Comparison of ENCODE assay signal across 6 cellular contexts in the genomic region with DNA sequence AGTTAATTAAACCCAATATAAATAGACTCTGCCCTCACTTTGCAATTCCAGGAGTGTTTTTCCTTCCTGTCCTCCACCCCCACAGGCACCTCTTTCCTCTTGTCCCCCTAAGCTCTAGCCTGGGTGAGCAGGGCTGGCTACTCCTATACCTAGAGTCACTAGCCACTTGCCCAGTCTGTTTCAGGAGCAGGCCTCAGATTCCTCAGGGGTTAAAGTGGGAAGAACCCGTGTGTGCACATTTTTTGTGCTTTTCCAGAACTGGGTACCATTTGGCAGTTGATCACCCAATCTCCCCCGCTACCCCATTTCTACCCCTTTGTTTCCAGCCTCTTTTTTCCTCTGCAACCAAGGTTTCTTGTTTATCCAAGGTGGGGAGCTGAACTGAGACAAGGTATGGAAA.
DNase-seq lines count a peak whose midpoint lies in the region; ATAC-seq and TF ChIP-seq lines count a peak whose summit lies in the region.
"Not testable (repeated sequence)": the region's sequence is repeated elsewhere in the genome, so short reads cannot be mapped to it uniquely, and the experiment has no call there.

No MANE protein-coding gene starts in this region.

- not testable (repeated sequence) for H3K27me3 ChIP-seq in PC-3 (ENCODE audit: low read length); ovary; spleen (replicated peaks in 1 of 7)

- not testable (repeated sequence) for H3K9me2 ChIP-seq in PC-3 (replicated peaks; ENCODE audit: low read length)

- not testable (repeated sequence) for TF ChIP-seq POLR2A in ovary (IDR thresholded peaks at IDR 0.05); spleen (IDR thresholded peaks at IDR 0.05)

- TF ChIP-seq EP300 in ovary (IDR thresholded peaks at IDR 0.05), result not testable (repeated sequence)

- not testable (repeated sequence) for H3K79me2 ChIP-seq in PC-3 (ENCODE audit: low read length)

- not testable (repeated sequence) for H3K9ac ChIP-seq in PC-3 (ENCODE audit: low read length)

- not testable (repeated sequence) for BruUV-seq in PC-3 (replicated peaks; lab: Mats Ljungman, UMichigan)

- not testable (repeated sequence) for ATAC-seq in PC-3; activated CD8-positive, alpha-beta memory T cell treated with anti-CD3 and anti-CD28 coated beads, Interleukin-2, amount 10 ng/mL, durations not matched to agents 7 days and 5 days

- not testable (repeated sequence) for H3K36me3 Mint-ChIP-seq in activated CD8-positive, alpha-beta memory T cell treated with anti-CD3 and anti-CD28 coated beads, Interleukin-2, amount 10 ng/mL, durations not matched to agents 7 days and 5 days

- CTCF ChIA-PET in PC-3 (lab: Charles Lee); activated CD8-positive, alpha-beta memory T cell treated with anti-CD3 and anti-CD28 coated beads, Interleukin-2, amount 10 ng/mL, durations not matched to agents 7 days and 5 days (lab: Charles Lee): not testable (repeated sequence)

- not testable (repeated sequence) for H3F3A ChIP-seq in PC-3 (ENCODE audit: low read length, unreplicated experiment)

- not testable (repeated sequence) for H3K4me3 Mint-ChIP-seq in activated CD8-positive, alpha-beta memory T cell treated with anti-CD3 and anti-CD28 coated beads, Interleukin-2, amount 10 ng/mL, durations not matched to agents 7 days and 5 days

- H3K27ac Mint-ChIP-seq in activated CD8-positive, alpha-beta memory T cell treated with anti-CD3 and anti-CD28 coated beads, Interleukin-2, amount 10 ng/mL, durations not matched to agents 7 days and 5 days, result not testable (repeated sequence)

- peak; percentile 0 for DNase-seq in PC-3
- peak; percentile 16 for DNase-seq in activated CD8-positive, alpha-beta memory T cell treated with anti-CD3 and anti-CD28 coated beads, Interleukin-2, amount 10 ng/mL, durations not matched to agents 7 days and 5 days
- peak; percentile 26 for DNase-seq in coronary artery (ENCODE audit: low spot score)
- DNase-seq in cardiac septum (ENCODE audit: low spot score), result peak; percentile 73
- DNase-seq in ovary, result peak in 3 of 5 donors; percentile 7 to 19 (median 11)
- peak; percentile 53 for DNase-seq in spleen

- H3K36me3 ChIP-seq in PC-3 (ENCODE audit: low read depth, low read length); ovary; spleen: not testable (repeated sequence)

- not testable (repeated sequence) for H3K4me1 ChIP-seq in PC-3 (ENCODE audit: insufficient read depth, low read length); ovary (ENCODE audit: insufficient read depth)
- peaks cover 4 to 17% (median 7%) of the 10 kb centered on the region in 6 donors for H3K4me1 ChIP-seq in spleen

- POLR2A ChIA-PET in PC-3 (lab: Charles Lee; ENCODE audit: unreplicated experiment), result not testable (repeated sequence)

- H3K9me3 Mint-ChIP-seq in activated CD8-positive, alpha-beta memory T cell treated with anti-CD3 and anti-CD28 coated beads, Interleukin-2, amount 10 ng/mL, durations not matched to agents 7 days and 5 days (ENCODE audit: low read depth), result not testable (repeated sequence)

- H3K4me1 Mint-ChIP-seq in activated CD8-positive, alpha-beta memory T cell treated with anti-CD3 and anti-CD28 coated beads, Interleukin-2, amount 10 ng/mL, durations not matched to agents 7 days and 5 days, result not testable (repeated sequence)

- not testable (repeated sequence) for H3K27me3 Mint-ChIP-seq in activated CD8-positive, alpha-beta memory T cell treated with anti-CD3 and anti-CD28 coated beads, Interleukin-2, amount 10 ng/mL, durations not matched to agents 7 days and 5 days

- not testable (repeated sequence) for H3K9me3 ChIP-seq in PC-3 (ENCODE audit: low read length); ovary; spleen

- 68 to 75% (median 71%) methylated on average over 2 of the region's 2 CpGs for WGBS in ovary, 3 donors
- WGBS in spleen, 5 donors, result 83 to 91% (median 87%) methylated on average over 2 of the region's 2 CpGs

- TF ChIP-seq CTCF in PC-3 (conservative IDR thresholded peaks at IDR 0.05; ENCODE audit: low read depth, low read length); coronary artery (IDR thresholded peaks at IDR 0.05); ovary (IDR thresholded peaks at IDR 0.05); spleen (IDR thresholded peaks at IDR 0.05 in 8 of 11, conservative IDR thresholded peaks at IDR 0.05 in 3 of 11): not testable (repeated sequence)

- not testable (repeated sequence) for H3K27ac ChIP-seq in PC-3 (ENCODE audit: low read length); coronary artery; ovary; spleen

- intact Hi-C loops in PC-3 (cut with micrococcal nuclease); cardiac septum (cut with DNase I); ovary (cut with DNase I); spleen (cut with DNase I; ENCODE audit: low total_unique reads): not testable (repeated sequence)

- not testable (repeated sequence) for H2AFZ ChIP-seq in PC-3 (ENCODE audit: low read length)

- not testable (repeated sequence) for H3K4me3 ChIP-seq in PC-3 (ENCODE audit: low read length); coronary artery; ovary; spleen

- H4K20me1 ChIP-seq in PC-3 (ENCODE audit: low read length), result not testable (repeated sequence)

- not testable (repeated sequence) for H3K4me2 ChIP-seq in PC-3 (ENCODE audit: low read length)

Comparison
In these comparisons a context has a peak if more than half of its experiments do, and no peak if none do; other contexts are left out.
1. DNase-seq: peak in every context shown above with its lines; median percentile 73 in cardiac septum; 53 in spleen; 26 in coronary artery; 16 in activated CD8-positive, alpha-beta memory T cell treated with anti-CD3 and anti-CD28 coated beads, Interleukin-2, amount 10 ng/mL, durations not matched to agents 7 days and 5 days; 11 in ovary; 0 in PC-3.